Comparison of ENCODE assay signal across 8 cellular contexts in genomic region chr21:26140185-26140584, GRCh38. TPM values are rescaled to one million over a fixed set of nuclear protein-coding genes. Genes with fewer than 3 reads are reported as not detected.
A peak's percentile ranks its signal among the peaks of the same experiment; 100 is the strongest.
DNase-seq lines count a peak whose midpoint lies in the region; ATAC-seq, FAIRE-seq and TF ChIP-seq lines count a peak whose summit lies in the region.

No MANE protein-coding gene starts in this region.

- H3K27me3 ChIP-seq in AG04450 (ENCODE audit: control insufficient read depth, insufficient read depth, low read length) (no peaks in the 10 kb centered on the region), mammary epithelial cell (ENCODE audit: insufficient read depth, low read length) (no peaks in the 10 kb centered on the region), liver (ENCODE audit: control insufficient read depth in 4 of 4, insufficient read depth in 4 of 4, low read length in 3 of 4) (no peaks in the 10 kb centered on the region)

- H2AFZ ChIP-seq in mammary epithelial cell (ENCODE audit: low read depth, low read length): no peak overlapping the region

- peak; percentile 90 for FAIRE-seq in HTR-8/SVneo (lab: Jason Lieb, UNC)

- TF ChIP-seq RAD21 in liver (IDR thresholded peaks at IDR 0.05): peak in 1 of 2 donors; percentile 25

- peaks cover 14% of the 10 kb centered on the region for H4K20me1 ChIP-seq in mammary epithelial cell (ENCODE audit: insufficient read depth, low read length)

- no peaks in the 10 kb centered on the region; the same call in 1 of the 2 replicates for H3K9me3 ChIP-seq in AG04450 (ENCODE audit: control insufficient read depth, insufficient read depth, low read length)
- H3K9me3 ChIP-seq in mammary epithelial cell (replicated peaks; ENCODE audit: insufficient read depth, low read length): no peaks in the 10 kb centered on the region
- no peaks in the 10 kb centered on the region for H3K9me3 ChIP-seq in liver (ENCODE audit: control insufficient read depth in 4 of 4, low read length in 3 of 4)

- no peak overlapping the region for H3K4me2 ChIP-seq in mammary epithelial cell (ENCODE audit: insufficient read depth, low read depth, low read length)

- in situ Hi-C loops in mammary epithelial cell (cut with MboI; ENCODE audit: low sequenced_read_pairs in 2 of 2): no loop called here

- H3K4me1 ChIP-seq in mammary epithelial cell (ENCODE audit: insufficient read depth, low read length) (peaks cover 9% of the 10 kb centered on the region), liver (ENCODE audit: control insufficient read depth in 4 of 4, insufficient read depth in 4 of 4, low read length in 3 of 4) (peaks cover 0 to 15% (median 7%) of the 10 kb centered on the region in 4 donors)

- POLR2A ChIA-PET in AG04450 (lab: Yijun Ruan, JAX): interaction anchor here (0.5 to 2.5 kb wide), 7 partner anchors 8 to 205 kb away, joined by 3 to 8 read pairs (median 3); no protein-coding TSS in a partner anchor

- WGBS in mammary epithelial cell (ENCODE audit: low coverage, missing lambda C conversion rate): 29% methylated on average over 6 of the region's 6 CpGs
- 47% methylated on average over 6 of the region's 6 CpGs for WGBS in liver

- H3K36me3 ChIP-seq in mammary epithelial cell (ENCODE audit: insufficient read depth, low read length) (peaks cover 5% of the 10 kb centered on the region), liver (ENCODE audit: control insufficient read depth in 4 of 4, insufficient read depth in 3 of 4, low read depth in 1 of 4, low read length in 3 of 4) (no peaks in the 10 kb centered on the region)

- peaks cover 100% of the 10 kb centered on the region for H3K79me2 ChIP-seq in mammary epithelial cell (ENCODE audit: insufficient read depth, low read length)

- DNase-seq in AG04450 (ENCODE audit: low read depth, low spot score) (peak; percentile 93), HTR-8/SVneo (ENCODE audit: insufficient read length, low spot score) (peak; percentile 53), mammary epithelial cell (peak; percentile 90), AML-193 (lab: John Stamatoyannopoulos, UW) (no peak), NCI-H187 treated with DMSO at 0.1 percent for 48 hours (lab: John Stamatoyannopoulos, UW) (no peak)
- no peak for DNase-seq in stimulated activated naive CD8-positive, alpha-beta T cell treated with anti-CD3 and anti-CD28 coated beads, Interleukin-15, Interleukin-2, amounts not matched to agents 100 U/mL and 50 U/mL, for 24 hours
- no peak for DNase-seq in stimulated activated CD4-positive, alpha-beta T cell treated with anti-CD3 and anti-CD28 coated beads, Interleukin-15, amount 100 ng/mL, for 24 hours

- no TSS peak for BruUV-seq in mammary epithelial cell (replicated peaks; lab: Mats Ljungman, UMichigan)

- H3K9ac ChIP-seq in mammary epithelial cell (ENCODE audit: insufficient read depth, low read length): no peak overlapping the region
- H3K9ac ChIP-seq in liver (ENCODE audit: low read depth in 1 of 2, low read length in 2 of 2): no peak overlapping the region

- intact Hi-C loops in mammary epithelial cell (cut with micrococcal nuclease): no loop called here

- CTCF ChIA-PET in AG04450 (lab: Charles Lee): no interaction called here
- CTCF ChIA-PET in mammary epithelial cell (lab: Charles Lee; ENCODE audit: low non-redundant PET): interaction anchor here (0.8 kb wide), 1 partner anchor 332 kb away, joined by 4 read pairs; no protein-coding TSS in a partner anchor

- H3K27ac ChIP-seq in AG04450 (ENCODE audit: low read depth, low read length): peak overlapping the region; percentile 74
- H3K27ac ChIP-seq in mammary epithelial cell (ENCODE audit: insufficient read depth, low read depth, low read length): peak overlapping the region; percentile 52
- H3K27ac ChIP-seq in liver (ENCODE audit: low read depth in 1 of 2, low read length in 2 of 2): peak overlapping the region; percentile 19 to 45

- ATAC-seq in stimulated activated naive CD8-positive, alpha-beta T cell treated with anti-CD3 and anti-CD28 coated beads, Interleukin-15, Interleukin-2, amounts not matched to agents 100 U/mL and 50 U/mL, for 24 hours: no peak

- no peak overlapping the region for H3K4me3 ChIP-seq in AG04450 (ENCODE audit: low read depth, low read length)
- no peak overlapping the region for H3K4me3 ChIP-seq in mammary epithelial cell (replicated peaks in 1 of 3; ENCODE audit: insufficient read depth in 1 of 3, low read depth in 2 of 3, low read length in 3 of 3)
- no peak overlapping the region for H3K4me3 ChIP-seq in liver (ENCODE audit: low read depth in 1 of 3, low read length in 3 of 3)

- dilution Hi-C loops in mammary epithelial cell (cut with HindIII; ENCODE audit: low sequenced_read_pairs): no loop called here

- TF ChIP-seq CTCF in AG04450 (IDR thresholded peaks at IDR 0.05; ENCODE audit: low read depth, low read length) (no peak), mammary epithelial cell (conservative IDR thresholded peaks at IDR 0.05 in 1 of 2, IDR thresholded peaks at IDR 0.05 in 1 of 2; ENCODE audit: extremely low read depth in 1 of 2, insufficient read depth in 1 of 2, low read depth in 1 of 2, low read length in 2 of 2) (no peak), liver (IDR thresholded peaks at IDR 0.05; ENCODE audit: low read depth, low read length, missing input control) (no peak)

TF ChIP-seq in liver, 16 proteins besides CTCF, POLR2A, EP300 and RAD21:
- TF ChIP-seq SP1 (IDR thresholded peaks at IDR 0.05): peak; percentile 57
- peak; percentile 65 for TF ChIP-seq FOXA2 (IDR thresholded peaks at IDR 0.05)
- no peak for TF ChIP-seq TAF1 (conservative IDR thresholded peaks at IDR 0.05)
- TF ChIP-seq ZBTB33 (IDR thresholded peaks at IDR 0.05): no peak
- peak in 1 of 2 donors; percentile 16 for TF ChIP-seq GABPA (IDR thresholded peaks at IDR 0.05 in 1 of 2, conservative IDR thresholded peaks at IDR 0.05 in 1 of 2)
- TF ChIP-seq JUND (IDR thresholded peaks at IDR 0.05): peak; percentile 42 to 70
- TF ChIP-seq, protein P1, sequence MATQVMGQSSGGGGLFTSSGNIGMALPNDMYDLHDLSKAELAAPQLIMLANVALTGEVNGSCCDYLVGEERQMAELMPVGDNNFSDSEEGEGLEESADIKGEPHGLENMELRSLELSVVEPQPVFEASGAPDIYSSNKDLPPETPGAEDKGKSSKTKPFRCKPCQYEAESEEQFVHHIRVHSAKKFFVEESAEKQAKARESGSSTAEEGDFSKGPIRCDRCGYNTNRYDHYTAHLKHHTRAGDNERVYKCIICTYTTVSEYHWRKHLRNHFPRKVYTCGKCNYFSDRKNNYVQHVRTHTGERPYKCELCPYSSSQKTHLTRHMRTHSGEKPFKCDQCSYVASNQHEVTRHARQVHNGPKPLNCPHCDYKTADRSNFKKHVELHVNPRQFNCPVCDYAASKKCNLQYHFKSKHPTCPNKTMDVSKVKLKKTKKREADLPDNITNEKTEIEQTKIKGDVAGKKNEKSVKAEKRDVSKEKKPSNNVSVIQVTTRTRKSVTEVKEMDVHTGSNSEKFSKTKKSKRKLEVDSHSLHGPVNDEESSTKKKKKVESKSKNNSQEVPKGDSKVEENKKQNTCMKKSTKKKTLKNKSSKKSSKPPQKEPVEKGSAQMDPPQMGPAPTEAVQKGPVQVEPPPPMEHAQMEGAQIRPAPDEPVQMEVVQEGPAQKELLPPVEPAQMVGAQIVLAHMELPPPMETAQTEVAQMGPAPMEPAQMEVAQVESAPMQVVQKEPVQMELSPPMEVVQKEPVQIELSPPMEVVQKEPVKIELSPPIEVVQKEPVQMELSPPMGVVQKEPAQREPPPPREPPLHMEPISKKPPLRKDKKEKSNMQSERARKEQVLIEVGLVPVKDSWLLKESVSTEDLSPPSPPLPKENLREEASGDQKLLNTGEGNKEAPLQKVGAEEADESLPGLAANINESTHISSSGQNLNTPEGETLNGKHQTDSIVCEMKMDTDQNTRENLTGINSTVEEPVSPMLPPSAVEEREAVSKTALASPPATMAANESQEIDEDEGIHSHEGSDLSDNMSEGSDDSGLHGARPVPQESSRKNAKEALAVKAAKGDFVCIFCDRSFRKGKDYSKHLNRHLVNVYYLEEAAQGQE (IDR thresholded peaks at IDR 0.05): peak; percentile 28
- TF ChIP-seq HNF4A (conservative IDR thresholded peaks at IDR 0.05): peak in 1 of 2 donors; percentile 24
- TF ChIP-seq HNF4G (IDR thresholded peaks at IDR 0.05): peak; percentile 22
- no peak for TF ChIP-seq EGR1 (IDR thresholded peaks at IDR 0.05; ENCODE audit: low read depth in 2 of 2)
- TF ChIP-seq NR2F2 (IDR thresholded peaks at IDR 0.05): peak; percentile 15
- peak; percentile 78 for TF ChIP-seq ATF3 (IDR thresholded peaks at IDR 0.05)
- peak; percentile 80 to 82 for TF ChIP-seq RXRA (IDR thresholded peaks at IDR 0.05)
- TF ChIP-seq, protein P2, sequence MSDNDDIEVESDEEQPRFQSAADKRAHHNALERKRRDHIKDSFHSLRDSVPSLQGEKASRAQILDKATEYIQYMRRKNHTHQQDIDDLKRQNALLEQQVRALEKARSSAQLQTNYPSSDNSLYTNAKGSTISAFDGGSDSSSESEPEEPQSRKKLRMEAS (IDR thresholded peaks at IDR 0.05): no peak

RNA-seq across cellular contexts. Expression of gene APP, which starts 30.4 kb away (rescaled TPM):
- polyA plus RNA-seq in AG04450 (2011; rRNA removed) (793 and 870 TPM in 2 replicates), mammary epithelial cell (1,292 TPM), liver (100 to 1,000 TPM in 1 of 2 donors, 10 to 100 TPM in 1; 24.9 to 166 TPM)
- 431 and 505 TPM in 2 replicates for polyA minus RNA-seq in AG04450 (2011; rRNA and poly(A)+ RNA removed)
- total RNA-seq in mammary epithelial cell (1,000 to 10,000 TPM; 1,070 to 1,289 TPM), liver (100 to 1,000 TPM in 1 of 2 donors, 10 to 100 TPM in 1; 57.0 to 201 TPM)
- polyA minus RNA-seq in mammary epithelial cell: 830 TPM

Comparison
In these comparisons a context has a peak if more than half of its experiments do, and no peak if none do; other contexts are left out.
1. DNase-seq: peak in AG04450 (single experiment), HTR-8/SVneo (single experiment) and mammary epithelial cell (single experiment); none in AML-193 (0 of 2), stimulated activated naive CD8-positive, alpha-beta T cell treated with anti-CD3 and anti-CD28 coated beads, Interleukin-15, Interleukin-2, amounts not matched to agents 100 U/mL and 50 U/mL, for 24 hours (single experiment), stimulated activated CD4-positive, alpha-beta T cell treated with anti-CD3 and anti-CD28 coated beads, Interleukin-15, amount 100 ng/mL, for 24 hours (single experiment) and NCI-H187 treated with DMSO at 0.1 percent for 48 hours (single experiment).
2. Peak in every context shown above with its lines, with median percentiles within 50 percentile points of each other: H3K27ac ChIP-seq.